12 cellular contexts compared by ENCODE assay signal in genomic region chr1:115680730-115681111, GRCh38.
"Had no signal": no experiment of that assay in that cellular context is flagged by ENCODE, and none has a peak within 500 bp of the region (broad histone marks: within the 10 kb centered on the region; RNA-seq: fewer than 3 reads in every experiment).

No MANE protein-coding gene starts in this region.

- H3K27me3 ChIP-seq: pancreas, upper lobe of left lung had no signal

- ATAC-seq: pancreas; stimulated activated memory B cell treated with anti-CD40 and anti-IgM and Interleukin-4, amounts not matched to agents 10 μg/mL and 1 μg/mL and 100 μg/mL, for 72 hours had no signal

- H3K4me1 ChIP-seq: pancreas had no signal

- H3K9me3 ChIP-seq: pancreas, upper lobe of left lung had no signal

- H3K27ac Mint-ChIP-seq: activated CD4-positive, alpha-beta memory T cell treated with anti-CD3 and anti-CD28 coated beads, Interleukin-2, amount 10 ng/mL, durations not matched to agents 7 days and 5 days; stimulated activated memory B cell treated with anti-CD40 and anti-IgM and Interleukin-4, amounts not matched to agents 10 μg/mL and 1 μg/mL and 100 μg/mL, for 72 hours had no signal

- H3K9me3 Mint-ChIP-seq: activated CD4-positive, alpha-beta memory T cell treated with anti-CD3 and anti-CD28 coated beads, Interleukin-2, amount 10 ng/mL, durations not matched to agents 7 days and 5 days; immature natural killer cell; neural crest cell; stimulated activated memory B cell treated with anti-CD40 and anti-IgM and Interleukin-4, amounts not matched to agents 10 μg/mL and 1 μg/mL and 100 μg/mL, for 72 hours had no signal

- H3K4me3 ChIP-seq: pancreas, upper lobe of left lung had no signal

- H3K4me3 Mint-ChIP-seq: activated CD4-positive, alpha-beta memory T cell treated with anti-CD3 and anti-CD28 coated beads, Interleukin-2, amount 10 ng/mL, durations not matched to agents 7 days and 5 days; immature natural killer cell; neural crest cell; stimulated activated memory B cell treated with anti-CD40 and anti-IgM and Interleukin-4, amounts not matched to agents 10 μg/mL and 1 μg/mL and 100 μg/mL, for 72 hours had no signal

- H3K36me3 Mint-ChIP-seq: stimulated activated memory B cell treated with anti-CD40 and anti-IgM and Interleukin-4, amounts not matched to agents 10 μg/mL and 1 μg/mL and 100 μg/mL, for 72 hours had no signal

- DNase-seq: activated CD4-positive, alpha-beta memory T cell treated with anti-CD3 and anti-CD28 coated beads, Interleukin-2, amount 10 ng/mL, durations not matched to agents 7 days and 5 days; activated CD4-positive, alpha-beta T cell treated with anti-CD3 and anti-CD28 coated beads for 1 hour; activated CD8-positive, alpha-beta memory T cell treated with anti-CD3 and anti-CD28 coated beads, Interleukin-2, amount 50 U/mL, for 4 hours; activated naive CD4-positive, alpha-beta T cell; aorta; immature natural killer cell; mesendoderm; pancreas; T-helper 9 cell; upper lobe of left lung had no signal

- H3K27me3 Mint-ChIP-seq: activated CD4-positive, alpha-beta memory T cell treated with anti-CD3 and anti-CD28 coated beads, Interleukin-2, amount 10 ng/mL, durations not matched to agents 7 days and 5 days; stimulated activated memory B cell treated with anti-CD40 and anti-IgM and Interleukin-4, amounts not matched to agents 10 μg/mL and 1 μg/mL and 100 μg/mL, for 72 hours had no signal

- H3K27ac ChIP-seq: pancreas, upper lobe of left lung had no signal
